2 cellular contexts compared by ENCODE assay signal in the genomic region with DNA sequence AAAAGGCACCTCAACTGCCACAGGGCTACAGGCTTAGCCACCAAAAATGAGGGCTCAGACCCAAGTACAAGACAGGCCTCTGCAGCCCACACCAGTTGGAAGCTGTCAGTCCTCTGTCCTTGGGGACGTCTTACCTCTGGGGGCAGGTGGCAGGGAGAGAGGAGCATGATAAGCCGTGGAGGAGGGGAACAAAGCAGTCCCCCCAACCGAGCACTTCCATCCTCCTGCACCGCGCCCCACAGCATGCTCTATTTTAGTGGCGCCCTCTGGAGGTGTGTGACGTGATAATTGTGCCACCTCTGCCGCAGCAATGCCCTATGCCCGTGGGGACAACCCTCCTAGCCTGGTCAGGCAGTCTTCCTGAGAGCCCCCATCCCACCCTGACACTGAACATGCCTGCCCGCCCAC.
TF ChIP-seq lines count a peak whose summit lies in the region.

No MANE protein-coding gene starts in this region.

TF ChIP-seq in H1, 55 proteins besides CTCF, POLR2A, EP300 and RAD21:
- no peak for TF ChIP-seq SP4 (IDR thresholded peaks at IDR 0.05; ENCODE audit: low read length)
- TF ChIP-seq TEAD4 (IDR thresholded peaks at IDR 0.05; ENCODE audit: low read depth, low read length) = no peak
- TF ChIP-seq CREB1 (IDR thresholded peaks at IDR 0.05) = peak; percentile 83
- TF ChIP-seq, protein P1, sequence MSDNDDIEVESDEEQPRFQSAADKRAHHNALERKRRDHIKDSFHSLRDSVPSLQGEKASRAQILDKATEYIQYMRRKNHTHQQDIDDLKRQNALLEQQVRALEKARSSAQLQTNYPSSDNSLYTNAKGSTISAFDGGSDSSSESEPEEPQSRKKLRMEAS (IDR thresholded peaks at IDR 0.05) = peak; percentile 58
- TF ChIP-seq ZNF274 (IDR thresholded peaks at IDR 0.05; ENCODE audit: borderline replicate concordance, extremely low read depth, low read length) = no peak

TF ChIP-seq in GM12891, 5 proteins besides CTCF, POLR2A, EP300 and RAD21:
- no peak for TF ChIP-seq POU2F2 (IDR thresholded peaks at IDR 0.05; ENCODE audit: low read depth, low read length)
- no peak for TF ChIP-seq SPI1 (IDR thresholded peaks at IDR 0.05; ENCODE audit: low read depth, low read length)
- TF ChIP-seq TAF1 (IDR thresholded peaks at IDR 0.05; ENCODE audit: low read depth, low read length) = no peak
- no peak for TF ChIP-seq POLR2AphosphoS5 (IDR thresholded peaks at IDR 0.05; ENCODE audit: low read depth, low read length)
- no peak for TF ChIP-seq PAX5 (IDR thresholded peaks at IDR 0.05; ENCODE audit: insufficient read depth, low read length, severe bottlenecking)
